ENCODE assay signal across 8 cellular contexts in the genomic region with DNA sequence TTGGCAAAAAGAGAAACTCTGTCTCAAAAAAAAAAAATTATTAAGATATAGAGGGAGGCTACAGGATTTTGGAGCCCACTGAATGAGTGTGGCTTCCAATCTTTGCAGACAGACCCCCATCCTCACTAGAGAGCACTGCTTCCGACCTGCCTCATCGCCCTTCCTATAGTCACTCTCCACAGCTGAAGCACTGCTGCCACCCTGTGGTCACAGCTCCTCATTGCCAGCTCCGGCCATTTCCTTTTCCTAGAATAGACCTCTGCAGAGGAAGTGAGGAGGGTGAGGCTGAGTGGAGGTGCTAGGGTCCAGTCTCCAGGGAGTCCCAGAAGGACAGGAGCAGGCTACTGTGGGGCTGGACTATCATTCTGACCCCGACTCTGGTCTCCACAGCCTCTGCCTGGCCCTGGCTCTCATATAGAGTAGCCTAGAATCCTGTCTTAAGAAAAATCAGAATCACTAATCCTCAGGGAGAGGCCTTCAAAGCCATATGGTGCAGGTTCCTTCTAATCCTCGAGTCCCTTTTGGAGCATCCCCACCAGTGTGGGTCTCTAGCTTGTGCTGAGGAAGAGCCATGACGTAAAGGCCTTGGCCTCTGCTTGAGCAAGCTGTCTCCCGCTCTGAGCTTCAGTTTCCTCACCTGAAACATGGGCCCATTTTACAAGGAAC. TPM values are rescaled to one million over a fixed set of nuclear protein-coding genes. Genes with fewer than 3 reads are reported as not detected.
DNase-seq lines count a peak whose midpoint lies in the region; ATAC-seq and TF ChIP-seq lines count a peak whose summit lies in the region.

No MANE protein-coding gene starts in this region.

- H3K27ac Mint-ChIP-seq in activated naive CD4-positive, alpha-beta T cell treated with anti-CD3 and anti-CD28 coated beads, Interleukin-2, amount 50 U/mL, for 24 hours, result peak overlapping the region; percentile 38
- H3K27ac Mint-ChIP-seq in progenitor cell of endocrine pancreas, result no peak overlapping the region

- ATAC-seq in HG02610 (IDR thresholded peaks at IDR 0.05; ENCODE audit: unreplicated experiment) (peak; percentile 80), aorta (ENCODE audit: low FRiP score) (peak; percentile 89)

- intact Hi-C loops in aorta (cut with DNase I), result loop anchor here (2.0 to 10.0 kb wide), 3 partner anchors 156 to 184 kb away; a partner anchor contains a TSS

- H3K4me1 Mint-ChIP-seq in activated naive CD4-positive, alpha-beta T cell treated with anti-CD3 and anti-CD28 coated beads, Interleukin-2, amount 50 U/mL, for 24 hours, result peaks cover 15% of the 10 kb centered on the region
- H3K4me1 Mint-ChIP-seq in progenitor cell of endocrine pancreas (ENCODE audit: low read depth), result no peaks in the 10 kb centered on the region

- no peak overlapping the region for H3K4me3 Mint-ChIP-seq in activated naive CD4-positive, alpha-beta T cell treated with anti-CD3 and anti-CD28 coated beads, Interleukin-2, amount 50 U/mL, for 24 hours
- H3K4me3 Mint-ChIP-seq in progenitor cell of endocrine pancreas (ENCODE audit: low read depth), result no peak overlapping the region

- no peaks in the 10 kb centered on the region for H3K27me3 Mint-ChIP-seq in activated naive CD4-positive, alpha-beta T cell treated with anti-CD3 and anti-CD28 coated beads, Interleukin-2, amount 50 U/mL, for 24 hours
- no peaks in the 10 kb centered on the region for H3K27me3 Mint-ChIP-seq in progenitor cell of endocrine pancreas

- peaks cover 2% of the 10 kb centered on the region for H3K36me3 Mint-ChIP-seq in activated naive CD4-positive, alpha-beta T cell treated with anti-CD3 and anti-CD28 coated beads, Interleukin-2, amount 50 U/mL, for 24 hours
- H3K36me3 Mint-ChIP-seq in progenitor cell of endocrine pancreas (ENCODE audit: insufficient read depth), result peaks cover 2% of the 10 kb centered on the region

- H3K36me3 ChIP-seq in aorta (ENCODE audit: control insufficient read depth in 1 of 2, insufficient read depth in 2 of 2, low read length in 1 of 2), result peaks cover 3 to 6% of the 10 kb centered on the region in 2 donors

- no peaks in the 10 kb centered on the region for H3K9me3 ChIP-seq in aorta (ENCODE audit: control insufficient read depth, low read length)

- DNase-seq in NCI-H1092 treated with DMSO at 0.1 percent for 48 hours (lab: John Stamatoyannopoulos, UW), result peak; percentile 74
- DNase-seq in SKM-1 (lab: John Stamatoyannopoulos, UW; ENCODE audit: unreplicated experiment), result peak; percentile 49
- DNase-seq in glomerular visceral epithelial cell (ENCODE audit: extremely low spot score), result peak; percentile 79
- peak; percentile 85 for DNase-seq in progenitor cell of endocrine pancreas (ENCODE audit: low spot score, unreplicated experiment)
- DNase-seq in aorta, result peak; percentile 88 to 94

- no peaks in the 10 kb centered on the region for H3K9me3 Mint-ChIP-seq in activated naive CD4-positive, alpha-beta T cell treated with anti-CD3 and anti-CD28 coated beads, Interleukin-2, amount 50 U/mL, for 24 hours
- no peaks in the 10 kb centered on the region for H3K9me3 Mint-ChIP-seq in progenitor cell of endocrine pancreas (ENCODE audit: low read depth)

- H3K27me3 ChIP-seq in aorta (ENCODE audit: control insufficient read depth in 1 of 2, insufficient read depth in 2 of 2, low read length in 1 of 2), result no peaks in the 10 kb centered on the region

- no peak overlapping the region for H3K27ac ChIP-seq in aorta (ENCODE audit: low read depth in 1 of 2, low read length in 2 of 2)

- H3K4me1 ChIP-seq in aorta (ENCODE audit: control insufficient read depth in 1 of 2, insufficient read depth in 2 of 2, low read length in 2 of 2), result no peaks in the 10 kb centered on the region

- TF ChIP-seq CTCF in GM12872 (IDR thresholded peaks at IDR 0.05; ENCODE audit: insufficient read depth, low read depth, low read length) (peak; percentile 94), progenitor cell of endocrine pancreas (IDR thresholded peaks at IDR 0.05; ENCODE audit: unreplicated experiment) (peak; percentile 88)

- no peak overlapping the region for H3K4me3 ChIP-seq in aorta (ENCODE audit: low read length in 2 of 2)

- WGBS in aorta, 2 donors, result 28% methylated on average over 7 of the region's 7 CpGs

RNA-seq across cellular contexts. Expression of a gene that starts 1.4 kb away (rescaled TPM):
- total RNA-seq in progenitor cell of endocrine pancreas (not detected in 2 replicates), aorta (not detected)
- polyA plus RNA-seq in aorta, result 10 to 100 TPM in 1 of 2 donors, 1 to 10 TPM in 1; 5.1 to 14.4 TPM

RNA-seq across cellular contexts. Expression of a gene that starts 7.6 kb away (rescaled TPM):
- total RNA-seq in progenitor cell of endocrine pancreas (60.2 and 61.5 TPM in 2 replicates), aorta (10 to 100 TPM; 11.5 to 22.5 TPM)
- 10 to 100 TPM in 1 of 2 donors, 1 to 10 TPM in 1; 8.8 to 36.3 TPM for polyA plus RNA-seq in aorta

RNA-seq across cellular contexts. Expression of a gene that starts 9.4 kb away (rescaled TPM):
- 11.9 and 17.0 TPM in 2 replicates for total RNA-seq in progenitor cell of endocrine pancreas
- total RNA-seq in aorta, result 10 to 100 TPM; 21.2 to 44.5 TPM
- 10 to 100 TPM in 1 of 2 donors, 1 to 10 TPM in 1; 3.6 to 68.4 TPM for polyA plus RNA-seq in aorta

RNA-seq across cellular contexts. Expression of a gene that starts 56.8 kb away (rescaled TPM):
- 1,366 and 1,400 TPM in 2 replicates for total RNA-seq in progenitor cell of endocrine pancreas
- 100 to 1,000 TPM; 578 to 688 TPM for total RNA-seq in aorta
- 100 to 1,000 TPM; 510 to 513 TPM for polyA plus RNA-seq in aorta
